24 cellular contexts compared by ENCODE assay signal in the genomic region with DNA sequence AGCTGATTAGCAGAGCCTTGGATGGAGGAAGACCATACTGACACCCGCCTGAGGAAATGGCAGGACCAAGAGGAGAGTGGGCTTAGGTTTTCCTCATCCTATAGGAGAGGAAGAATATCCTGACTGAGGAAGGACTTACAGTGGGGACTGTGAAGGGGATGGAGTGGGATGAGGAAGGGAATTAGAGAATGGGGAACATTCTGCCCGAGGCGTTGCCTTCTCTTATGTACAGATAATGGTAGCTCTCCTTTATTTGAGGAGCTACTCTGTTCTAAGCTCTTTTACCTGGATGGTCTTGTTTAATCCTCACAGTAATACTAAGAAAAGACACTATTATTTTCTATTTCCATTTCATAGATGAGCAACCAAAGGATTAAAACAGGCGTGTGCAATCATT.
"Had no signal": no experiment of that assay in that cellular context is flagged by ENCODE, and none has a peak within 500 bp of the region (broad histone marks: within the 10 kb centered on the region; RNA-seq: fewer than 3 reads in every experiment).

No MANE protein-coding gene starts in this region.

- H3K4me3 Mint-ChIP-seq: activated CD8-positive, alpha-beta T cell treated with anti-CD3 and anti-CD28 coated beads, Interleukin-2, amount 10 ng/mL, durations not matched to agents 7 days and 5 days; T-helper 1 cell treated with Interleukin-12 subunit alpha and Interleukin-12 subunit beta and Interleukin-4 antibody, amounts not matched to agents 30 μg/mL and 1 μg/mL, for 36 hours had no signal

- H3K4me3 ChIP-seq: breast epithelium, SJSA1 had no signal

- H3K36me3 ChIP-seq: breast epithelium, SJSA1 had no signal

- H3K9me3 ChIP-seq: breast epithelium, SJSA1 had no signal

- DNase-seq: activated CD4-positive, alpha-beta T cell treated with anti-CD3 and anti-CD28 coated beads for 4 hours; activated CD8-positive, alpha-beta memory T cell treated with anti-CD3 and anti-CD28 coated beads, Interleukin-2, amount 50 U/mL, for 48 hours; activated CD8-positive, alpha-beta T cell treated with anti-CD3 and anti-CD28 coated beads, Interleukin-2, amount 10 ng/mL, durations not matched to agents 7 days and 5 days; activated naive CD4-positive, alpha-beta T cell treated with anti-CD3 and anti-CD28 coated beads, Interleukin-2, amount 50 U/mL, for 16 hours; activated T-cell treated with anti-CD3 and anti-CD28 coated beads, Interleukin-2, amount 50 U/mL, for 1 hour; aorta; caudate nucleus; NCI-H1048; NCI-H146; NCI-H187 treated with DMSO at 0.1 percent for 48 hours; NCI-H2107; NCI-H2171 treated with DMSO at 0.1 percent for 48 hours; NCI-H345; NCI-H510A; NCI-H69; NK-92 treated with Interleukin-12 subunit alpha and Interleukin-12 subunit beta, amount 100 ng/mL, for 24 hours; OCI-M1; SHP77; SW 1271 had no signal

- H3K27ac Mint-ChIP-seq: activated CD8-positive, alpha-beta T cell treated with anti-CD3 and anti-CD28 coated beads, Interleukin-2, amount 10 ng/mL, durations not matched to agents 7 days and 5 days; T-helper 1 cell treated with Interleukin-12 subunit alpha and Interleukin-12 subunit beta and Interleukin-4 antibody, amounts not matched to agents 30 μg/mL and 1 μg/mL, for 36 hours had no signal

- H3K27me3 ChIP-seq: breast epithelium had no signal

- H3K9me3 Mint-ChIP-seq: T-helper 1 cell treated with Interleukin-12 subunit alpha and Interleukin-12 subunit beta and Interleukin-4 antibody, amounts not matched to agents 30 μg/mL and 1 μg/mL, for 36 hours had no signal

- ATAC-seq: activated CD4-positive, CD25-positive, alpha-beta regulatory T cell treated with anti-CD3 and anti-CD28 coated beads, Interleukin-2, amount 50 U/mL, for 24 hours; activated CD8-positive, alpha-beta T cell treated with anti-CD3 and anti-CD28 coated beads, Interleukin-2, amount 10 ng/mL, durations not matched to agents 7 days and 5 days; SK-N-SH treated with all-trans-retinoic acid at 6 μM for 48 hours had no signal

- H3K4me1 ChIP-seq: breast epithelium had no signal

- H3K27ac ChIP-seq: breast epithelium, SJSA1 had no signal
